ENCODE assay signal across 8 cellular contexts in the genomic region with DNA sequence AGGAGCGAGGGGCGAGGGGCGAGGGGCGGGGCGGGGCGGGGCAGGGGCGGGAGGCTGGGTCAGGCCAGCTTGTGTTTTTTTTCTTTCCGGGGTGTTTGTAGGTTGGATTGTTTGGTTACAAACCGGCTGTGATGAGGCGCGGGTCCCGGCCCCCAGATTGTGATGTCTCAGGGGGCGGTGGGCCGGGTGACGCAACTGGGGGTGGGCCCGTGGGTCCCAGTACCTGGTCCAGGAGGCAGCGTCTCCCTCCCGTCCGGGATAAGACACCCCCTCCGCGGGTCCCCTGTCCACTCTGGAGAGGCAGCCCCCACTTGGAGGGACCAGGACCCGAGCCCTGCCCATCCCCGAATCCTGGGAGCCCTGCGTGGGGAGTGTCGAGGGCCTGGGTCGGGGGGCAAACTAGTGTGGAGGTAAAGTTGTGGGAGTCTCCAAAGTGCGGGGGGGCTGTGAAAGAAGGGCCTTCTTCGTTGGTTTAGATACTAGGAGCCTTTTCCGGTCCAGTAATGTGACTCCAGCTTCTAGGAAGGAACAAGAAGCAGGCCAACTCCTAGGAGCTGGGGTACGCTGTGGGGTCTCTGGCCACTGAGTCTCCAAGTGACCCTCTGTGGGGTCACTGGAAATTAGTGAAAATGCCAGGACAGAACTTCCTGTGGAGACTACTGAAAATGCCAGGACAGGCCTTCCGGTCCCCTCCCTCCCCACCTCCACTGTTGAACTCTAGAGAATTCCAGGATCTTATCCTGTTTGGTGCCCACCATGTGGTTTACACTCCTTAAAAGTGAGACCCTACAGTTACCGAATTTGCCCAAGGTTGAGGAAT. TPM values are rescaled to one million over a fixed set of nuclear protein-coding genes. Genes with fewer than 3 reads are reported as not detected.
DNase-seq lines count a peak whose midpoint lies in the region; ATAC-seq and TF ChIP-seq lines count a peak whose summit lies in the region.

No MANE protein-coding gene starts in this region.

- no peak for TF ChIP-seq POLR2A in body of pancreas (IDR thresholded peaks at IDR 0.05)

- POLR2A ChIA-PET in BJ (lab: Charles Lee), result no interaction called here
- POLR2A ChIA-PET in HEK293 (lab: Yijun Ruan, JAX), result no interaction called here

- no peaks in the 10 kb centered on the region for H3K27me3 Mint-ChIP-seq in memory B cell

- H3K27ac ChIP-seq in HEK293 (ENCODE audit: extremely low read depth, low read depth, low read length), result 0 out of 2 replicates have a peak overlapping the region, but pooled peaks have one; percentile 5
- H3K27ac ChIP-seq in body of pancreas, result peak overlapping the region; percentile 55 to 88 (median 84)

- ATAC-seq in body of pancreas, result no peak
- ATAC-seq in memory B cell (ENCODE audit: low read depth), result no peak
- no peak for ATAC-seq in HG02885 (IDR thresholded peaks at IDR 0.05; ENCODE audit: poor library complexity, unreplicated experiment)

- H3K4me1 ChIP-seq in HEK293 (ENCODE audit: control insufficient read depth, insufficient read depth, low read length) (peaks cover 6% of the 10 kb centered on the region; the same call in 1 of the 2 replicates), body of pancreas (peaks cover 60% of the 10 kb centered on the region)

- peaks cover 26% of the 10 kb centered on the region for H3K4me1 Mint-ChIP-seq in memory B cell

- no peak overlapping the region for H3K27ac Mint-ChIP-seq in memory B cell

- WGBS in body of pancreas, 2 donors, result 17 to 18% methylated on average over 22 to 26 of the region's 32 CpGs

- H3K9me3 Mint-ChIP-seq in memory B cell, result no peaks in the 10 kb centered on the region

- CTCF ChIA-PET in BJ (lab: Yijun Ruan, JAX) (no interaction called here), HEK293 (lab: Yijun Ruan, JAX) (interaction anchor here (1.0 kb wide), 1 partner anchor 28 kb away, joined by 3 read pairs; no protein-coding TSS in a partner anchor)

- H3K27me3 ChIP-seq in BJ (ENCODE audit: control insufficient read depth, insufficient read depth, low read length), result peaks cover 7% of the 10 kb centered on the region
- no peaks in the 10 kb centered on the region for H3K27me3 ChIP-seq in body of pancreas

- peak overlapping the region; percentile 78 for H3K4me3 Mint-ChIP-seq in memory B cell

- intact Hi-C loops in body of pancreas (cut with DNase I), result no loop called here

- H3K9me3 ChIP-seq in HEK293 (ENCODE audit: control insufficient read depth, insufficient read depth, low read depth, low read length) (no peaks in the 10 kb centered on the region), body of pancreas (no peaks in the 10 kb centered on the region)

- TF ChIP-seq CTCF in BJ (IDR thresholded peaks at IDR 0.05; ENCODE audit: insufficient read depth, low read depth, low read length), result no peak
- TF ChIP-seq CTCF in HEK293 (tag by site-specific recombination; IDR thresholded peaks at IDR 0.05), result no peak
- no peak for TF ChIP-seq CTCF in body of pancreas (IDR thresholded peaks at IDR 0.05)

- no peaks in the 10 kb centered on the region for H3K36me3 ChIP-seq in BJ (ENCODE audit: control insufficient read depth, insufficient read depth, low read length)
- no peaks in the 10 kb centered on the region for H3K36me3 ChIP-seq in HEK293 (ENCODE audit: control insufficient read depth in 2 of 2, insufficient read depth in 1 of 2, low read length in 2 of 2)
- H3K36me3 ChIP-seq in body of pancreas (replicated peaks in 1 of 2; ENCODE audit: insufficient read depth in 1 of 2, low read depth in 2 of 2), result no peaks in the 10 kb centered on the region

- no peaks in the 10 kb centered on the region for H3K36me3 Mint-ChIP-seq in memory B cell

- DNase-seq in BJ (ENCODE audit: low read depth), result no peak
- peak in 1 of 4 donors; percentile 52 for DNase-seq in body of pancreas
- DNase-seq in memory B cell (ENCODE audit: low spot score in 2 of 2), result no peak
- no peak for DNase-seq in islet precursor cell
- DNase-seq in NCI-H2227 treated with DMSO at 0.1 percent for 48 hours (lab: John Stamatoyannopoulos, UW), result no peak
- no peak for DNase-seq in NCI-H524 (lab: John Stamatoyannopoulos, UW)

- H3K4me3 ChIP-seq in BJ (ENCODE audit: low read depth, low read length) (peak overlapping the region; percentile 28), HEK293 (ENCODE audit: low read depth, low read length) (peak overlapping the region; percentile 34), body of pancreas (no peak overlapping the region)

TF ChIP-seq in HEK293, 187 proteins besides CTCF, POLR2A, EP300 and RAD21:
- peak; percentile 72 for TF ChIP-seq ZFHX2 (tag by site-specific recombination; conservative IDR thresholded peaks at IDR 0.05)
- TF ChIP-seq SP3 (tag by site-specific recombination; IDR thresholded peaks at IDR 0.05), result peak; percentile 6; the same call in 1 of the 2 replicates
- TF ChIP-seq SP2 (tag by site-specific recombination; IDR thresholded peaks at IDR 0.05), result peak; percentile 33; the same call in 1 of the 2 replicates
- no peak for TF ChIP-seq ZNF664 (tag by site-specific recombination; IDR thresholded peaks at IDR 0.05)
- TF ChIP-seq ZNF791 (tag by site-specific recombination; IDR thresholded peaks at IDR 0.05), result no peak
- TF ChIP-seq, protein P1, sequence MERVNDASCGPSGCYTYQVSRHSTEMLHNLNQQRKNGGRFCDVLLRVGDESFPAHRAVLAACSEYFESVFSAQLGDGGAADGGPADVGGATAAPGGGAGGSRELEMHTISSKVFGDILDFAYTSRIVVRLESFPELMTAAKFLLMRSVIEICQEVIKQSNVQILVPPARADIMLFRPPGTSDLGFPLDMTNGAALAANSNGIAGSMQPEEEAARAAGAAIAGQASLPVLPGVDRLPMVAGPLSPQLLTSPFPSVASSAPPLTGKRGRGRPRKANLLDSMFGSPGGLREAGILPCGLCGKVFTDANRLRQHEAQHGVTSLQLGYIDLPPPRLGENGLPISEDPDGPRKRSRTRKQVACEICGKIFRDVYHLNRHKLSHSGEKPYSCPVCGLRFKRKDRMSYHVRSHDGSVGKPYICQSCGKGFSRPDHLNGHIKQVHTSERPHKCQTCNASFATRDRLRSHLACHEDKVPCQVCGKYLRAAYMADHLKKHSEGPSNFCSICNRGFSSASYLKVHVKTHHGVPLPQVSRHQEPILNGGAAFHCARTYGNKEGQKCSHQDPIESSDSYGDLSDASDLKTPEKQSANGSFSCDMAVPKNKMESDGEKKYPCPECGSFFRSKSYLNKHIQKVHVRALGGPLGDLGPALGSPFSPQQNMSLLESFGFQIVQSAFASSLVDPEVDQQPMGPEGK (tag by site-specific recombination; IDR thresholded peaks at IDR 0.05), result peak; percentile 64
- no peak for TF ChIP-seq ZNF174 (tag by site-specific recombination; IDR thresholded peaks at IDR 0.05)
- no peak for TF ChIP-seq ZSCAN16 (tag by site-specific recombination; IDR thresholded peaks at IDR 0.05)
- TF ChIP-seq, protein P2, sequence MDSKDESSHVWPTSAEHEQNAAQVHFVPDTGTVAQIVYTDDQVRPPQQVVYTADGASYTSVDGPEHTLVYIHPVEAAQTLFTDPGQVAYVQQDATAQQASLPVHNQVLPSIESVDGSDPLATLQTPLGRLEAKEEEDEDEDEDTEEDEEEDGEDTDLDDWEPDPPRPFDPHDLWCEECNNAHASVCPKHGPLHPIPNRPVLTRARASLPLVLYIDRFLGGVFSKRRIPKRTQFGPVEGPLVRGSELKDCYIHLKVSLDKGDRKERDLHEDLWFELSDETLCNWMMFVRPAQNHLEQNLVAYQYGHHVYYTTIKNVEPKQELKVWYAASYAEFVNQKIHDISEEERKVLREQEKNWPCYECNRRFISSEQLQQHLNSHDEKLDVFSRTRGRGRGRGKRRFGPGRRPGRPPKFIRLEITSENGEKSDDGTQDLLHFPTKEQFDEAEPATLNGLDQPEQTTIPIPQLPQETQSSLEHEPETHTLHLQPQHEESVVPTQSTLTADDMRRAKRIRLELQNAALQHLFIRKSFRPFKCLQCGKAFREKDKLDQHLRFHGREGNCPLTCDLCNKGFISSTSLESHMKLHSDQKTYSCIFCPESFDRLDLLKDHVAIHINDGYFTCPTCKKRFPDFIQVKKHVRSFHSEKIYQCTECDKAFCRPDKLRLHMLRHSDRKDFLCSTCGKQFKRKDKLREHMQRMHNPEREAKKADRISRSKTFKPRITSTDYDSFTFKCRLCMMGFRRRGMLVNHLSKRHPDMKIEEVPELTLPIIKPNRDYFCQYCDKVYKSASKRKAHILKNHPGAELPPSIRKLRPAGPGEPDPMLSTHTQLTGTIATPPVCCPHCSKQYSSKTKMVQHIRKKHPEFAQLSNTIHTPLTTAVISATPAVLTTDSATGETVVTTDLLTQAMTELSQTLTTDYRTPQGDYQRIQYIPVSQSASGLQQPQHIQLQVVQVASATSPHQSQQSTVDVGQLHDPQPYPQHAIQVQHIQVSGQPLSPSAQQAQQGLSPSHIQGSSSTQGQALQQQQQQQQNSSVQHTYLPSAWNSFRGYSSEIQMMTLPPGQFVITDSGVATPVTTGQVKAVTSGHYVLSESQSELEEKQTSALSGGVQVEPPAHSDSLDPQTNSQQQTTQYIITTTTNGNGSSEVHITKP (tag by site-specific recombination; IDR thresholded peaks at IDR 0.05), result peak; percentile 86
- TF ChIP-seq YY1 (tag by site-specific recombination; IDR thresholded peaks at IDR 0.05), result no peak
- TF ChIP-seq KLF1 (tag by site-specific recombination; IDR thresholded peaks at IDR 0.05), result peak; percentile 12; the same call in 1 of the 2 replicates
- 0 out of 2 replicates have a peak, but pooled peaks have one; percentile 28 for TF ChIP-seq ZNF341 (tag by site-specific recombination; IDR thresholded peaks at IDR 0.05; ENCODE audit: low read depth)
- TF ChIP-seq EGR2 (tag by site-specific recombination; IDR thresholded peaks at IDR 0.05; ENCODE audit: low read depth), result peak; percentile 50; the same call in 1 of the 2 replicates
- no peak for TF ChIP-seq ZNF391 (tag by site-specific recombination; IDR thresholded peaks at IDR 0.05; ENCODE audit: borderline replicate concordance, low read depth)
- TF ChIP-seq ZNF335 (tag by site-specific recombination; conservative IDR thresholded peaks at IDR 0.05), result 0 out of 2 replicates have a peak, but pooled peaks have one; percentile 13
- TF ChIP-seq GLIS2 (tag by site-specific recombination; IDR thresholded peaks at IDR 0.05), result peak; percentile 51
- no peak for TF ChIP-seq ZNF777 (tag by site-specific recombination; IDR thresholded peaks at IDR 0.05; ENCODE audit: borderline replicate concordance)

RNA-seq across cellular contexts. Expression of a gene that starts 0.6 kb away (rescaled TPM):
- 0.13 and 0.27 TPM in 2 replicates for polyA plus RNA-seq in BJ (2011; rRNA removed)
- 0.31 and 0.43 TPM in 2 replicates for polyA minus RNA-seq in BJ (2011; rRNA and poly(A)+ RNA removed)
- 10 to 100 TPM; 53.7 to 54.7 TPM for total RNA-seq in body of pancreas

Comparison
In these comparisons a context has a peak if more than half of its experiments do, and no peak if none do; other contexts are left out.
1. H3K4me3 ChIP-seq: peak in BJ (single experiment) and HEK293 (single experiment); none in body of pancreas (0 of 2).